ENCODE assay signal across 10 cellular contexts in genomic region chr4:1207157-1207470, GRCh38. TPM values are rescaled to one million over a fixed set of nuclear protein-coding genes. Genes with fewer than 3 reads are reported as not detected.
DNase-seq lines count a peak whose midpoint lies in the region; ATAC-seq and TF ChIP-seq lines count a peak whose summit lies in the region.
"Had no signal": no experiment of that assay in that cellular context is flagged by ENCODE, and none has a peak within 500 bp of the region (broad histone marks: within the 10 kb centered on the region; RNA-seq: fewer than 3 reads in every experiment).

No MANE protein-coding gene starts in this region.

- peak overlapping the region; percentile 52 for H2AK9ac ChIP-seq in IMR-90 (replicated peaks; ENCODE audit: low read depth, low read length, poor library complexity)

- H3K4me2 ChIP-seq in IMR-90 (ENCODE audit: low read depth, low read length) (no peak overlapping the region), OCI-LY7 (ENCODE audit: low read length) (no peak overlapping the region), GM23248 (ENCODE audit: unreplicated experiment) (no peak overlapping the region)

- TF ChIP-seq CTCF in IMR-90 (conservative IDR thresholded peaks at IDR 0.05; ENCODE audit: low read depth, low read length): no peak
- TF ChIP-seq CTCF in sigmoid colon (IDR thresholded peaks at IDR 0.05): no peak
- TF ChIP-seq CTCF in OCI-LY7 (conservative IDR thresholded peaks at IDR 0.05; ENCODE audit: low read length): no peak
- TF ChIP-seq CTCF in GM20000 (IDR thresholded peaks at IDR 0.05; ENCODE audit: extremely low read depth, missing control alignments): no peak

- TF ChIP-seq POLR2A in IMR-90 (IDR thresholded peaks at IDR 0.05; ENCODE audit: low read depth, low read length) (no peak), sigmoid colon (IDR thresholded peaks at IDR 0.05) (no peak)

- no peak overlapping the region for H4K91ac ChIP-seq in IMR-90 (ENCODE audit: insufficient read depth, low read depth, low read length)

- H3K4ac ChIP-seq in IMR-90 (ENCODE audit: low read depth, low read length): 0 out of 2 replicates have a peak overlapping the region, but pooled peaks have one; percentile 13

- peak overlapping the region; percentile 11; the same call in 1 of the 2 replicates for H2BK120ac ChIP-seq in IMR-90 (ENCODE audit: low read depth, low read length)

- CTCF ChIA-PET in IMR-90 (lab: Yijun Ruan, JAX): no interaction called here
- CTCF ChIA-PET in OCI-LY7 (lab: Charles Lee; ENCODE audit: unreplicated experiment): no interaction called here

- no peaks in the 10 kb centered on the region for H3K9me2 ChIP-seq in OCI-LY7 (ENCODE audit: insufficient read depth, low read length)
- H3K9me2 ChIP-seq in GM23248 (ENCODE audit: insufficient read depth): no peaks in the 10 kb centered on the region

- H2AK5ac ChIP-seq in IMR-90 (ENCODE audit: low read depth, low read length): peak overlapping the region; percentile 81; the same call in 1 of the 2 replicates

- H3K9me3 ChIP-seq in IMR-90 (ENCODE audit: control insufficient read depth, insufficient read depth, low read length) (no peaks in the 10 kb centered on the region), sigmoid colon (no peaks in the 10 kb centered on the region), OCI-LY7 (ENCODE audit: low read length) (no peaks in the 10 kb centered on the region), GM23248 (ENCODE audit: low read depth) (no peaks in the 10 kb centered on the region)

- no peaks in the 10 kb centered on the region for H3K27me3 ChIP-seq in IMR-90 (ENCODE audit: control insufficient read depth, insufficient read depth, low read length)
- H3K27me3 ChIP-seq in sigmoid colon: no peaks in the 10 kb centered on the region
- H3K27me3 ChIP-seq in GM23248 (replicated peaks; ENCODE audit: insufficient read depth): no peaks in the 10 kb centered on the region

- H3F3A ChIP-seq in GM23248 (ENCODE audit: insufficient read depth): no peaks in the 10 kb centered on the region

- WGBS in IMR-90 (ENCODE audit: extremely low coverage in 2 of 2, insufficient read length in 1 of 2), 2 experiments: 85% methylated on average over 5 of the region's 12 CpGs; no CpG with 5 or more reads in 1 of the 2 experiments
- WGBS in sigmoid colon, 2 donors: 61 to 79% methylated on average over 12 of the region's 12 CpGs
- WGBS in GM23248 (ENCODE audit: low coverage in 1 of 2, low lambda C conversion rate in 2 of 2, missing lambda C conversion rate in 2 of 2), 2 experiments: 87 to 92% methylated on average over 7 to 12 of the region's 12 CpGs

- H3K4me3 ChIP-seq in IMR-90 (ENCODE audit: insufficient read depth, low read depth, low read length) (no peak overlapping the region), sigmoid colon (no peak overlapping the region), OCI-LY7 (ENCODE audit: low read depth, low read length, poor library complexity, severe bottlenecking) (no peak overlapping the region), GM23248 (no peak overlapping the region)

- no peak overlapping the region for H3K9ac ChIP-seq in IMR-90 (ENCODE audit: low read depth, low read length)
- no peak overlapping the region for H3K9ac ChIP-seq in GM23248

- no peak overlapping the region for H4K5ac ChIP-seq in IMR-90 (ENCODE audit: low read depth, low read length)

- no peak overlapping the region for H3K14ac ChIP-seq in IMR-90 (replicated peaks; ENCODE audit: low read depth, low read length)

- H2BK15ac ChIP-seq in IMR-90 (ENCODE audit: low read depth, low read length): no peak overlapping the region

- H2AFZ ChIP-seq in IMR-90 (replicated peaks; ENCODE audit: low read length, poor library complexity) (no peak overlapping the region), OCI-LY7 (ENCODE audit: low read length) (no peak overlapping the region), GM23248 (no peak overlapping the region)

- BruUV-seq in IMR-90 (replicated peaks; lab: Mats Ljungman, UMichigan) (no TSS peak), OCI-LY7 (replicated peaks; lab: Mats Ljungman, UMichigan) (no TSS peak)

- dilution Hi-C loops in IMR-90 (cut with HindIII; ENCODE audit: low sequenced_read_pairs, unreplicated experiment): no loop called here

- H3K9me1 ChIP-seq in IMR-90 (ENCODE audit: insufficient read depth, low read length): peaks cover 22% of the 10 kb centered on the region

- peaks cover 0 to 40% of the 10 kb centered on the region in 2 experiments; a peak in 3 of 4 replicates for H3K79me1 ChIP-seq in IMR-90 (ENCODE audit: low read depth in 1 of 2, low read length in 2 of 2)

- H3K36me3 ChIP-seq in IMR-90 (ENCODE audit: control insufficient read depth, insufficient read depth, low read length): peaks cover 14% of the 10 kb centered on the region; the same call in 1 of the 2 replicates
- H3K36me3 ChIP-seq in sigmoid colon: peaks cover 0 to under 1% (median 0%) of the 10 kb centered on the region in 4 donors
- peaks cover 42% of the 10 kb centered on the region for H3K36me3 ChIP-seq in OCI-LY7 (ENCODE audit: insufficient read depth, low read length)
- no peaks in the 10 kb centered on the region for H3K36me3 ChIP-seq in GM23248 (ENCODE audit: low read depth)

- in situ Hi-C loops in IMR-90 (cut with MboI; ENCODE audit: low sequenced_read_pairs) (no loop called here), GM23248 (cut with MboI) (no loop called here)

- H2BK5ac ChIP-seq in IMR-90 (ENCODE audit: low read depth, low read length, poor library complexity, severe bottlenecking): no peak overlapping the region

- H2BK20ac ChIP-seq in IMR-90 (ENCODE audit: low read depth, low read length): no peak overlapping the region; the same call in 1 of the 2 replicates

- DNase-seq in activated CD8-positive, alpha-beta memory T cell treated with anti-CD3 and anti-CD28 coated beads for 24 hours: peak; percentile 51
- no peak for DNase-seq in activated CD8-positive, alpha-beta memory T cell treated with anti-CD3 and anti-CD28 coated beads, Interleukin-2, amount 50 U/mL, for 48 hours
- DNase-seq in IMR-90: no peak
- peak; percentile 29 for DNase-seq in left ventricle myocardium superior
- peak; percentile 66 for DNase-seq in sigmoid colon
- no peak for DNase-seq in OCI-LY7 (ENCODE audit: low spot score)
- DNase-seq in GM20000 (ENCODE audit: low spot score): no peak
- no peak for DNase-seq in GM23248
- DNase-seq: NCI-H1930 had no signal

- intact Hi-C loops in IMR-90 (cut with micrococcal nuclease): no loop called here
- intact Hi-C loops in left ventricle myocardium superior (cut with micrococcal nuclease): no loop called here
- intact Hi-C loops in sigmoid colon (cut with DNase I): no loop called here
- intact Hi-C loops in OCI-LY7 (cut with micrococcal nuclease; ENCODE audit: unreplicated experiment): no loop called here

- no peak overlapping the region for H3K23ac ChIP-seq in IMR-90 (ENCODE audit: low read depth, low read length)

- H3K79me2 ChIP-seq in OCI-LY7 (ENCODE audit: insufficient read depth, low read depth, low read length) (no peaks in the 10 kb centered on the region), GM23248 (ENCODE audit: insufficient read depth) (no peaks in the 10 kb centered on the region)

- no peak overlapping the region for H4K8ac ChIP-seq in IMR-90 (ENCODE audit: low read depth in 2 of 2, low read length in 2 of 2)

- peaks cover 49% of the 10 kb centered on the region for H3K4me1 ChIP-seq in IMR-90 (ENCODE audit: control insufficient read depth, insufficient read depth, low read length)
- peaks cover 0 to 65% (median 62%) of the 10 kb centered on the region in 4 donors for H3K4me1 ChIP-seq in sigmoid colon
- peaks cover 4% of the 10 kb centered on the region for H3K4me1 ChIP-seq in OCI-LY7 (ENCODE audit: insufficient read depth, low read length, poor library complexity, severe bottlenecking)
- peaks cover 15% of the 10 kb centered on the region for H3K4me1 ChIP-seq in GM23248 (ENCODE audit: insufficient read depth)

- TF ChIP-seq EP300 in sigmoid colon (IDR thresholded peaks at IDR 0.05): no peak

- POLR2A ChIA-PET in IMR-90 (lab: Charles Lee; ENCODE audit: unreplicated experiment) (interaction anchor here (1.3 kb wide), 1 partner anchor 11 kb away, joined by 3 read pairs; no protein-coding TSS in a partner anchor), OCI-LY7 (lab: Charles Lee) (no interaction called here)

- ATAC-seq in IMR-90 (ENCODE audit: low read depth) (no peak), left ventricle myocardium superior (no peak)

- H4K20me1 ChIP-seq in IMR-90 (ENCODE audit: insufficient read depth, low read length) (no peaks in the 10 kb centered on the region), OCI-LY7 (ENCODE audit: insufficient read depth, low read length) (no peaks in the 10 kb centered on the region), GM23248 (ENCODE audit: insufficient read depth) (no peaks in the 10 kb centered on the region)

- TF ChIP-seq RAD21 in IMR-90 (IDR thresholded peaks at IDR 0.05; ENCODE audit: low read length): no peak

- H3K27ac ChIP-seq in IMR-90 (ENCODE audit: insufficient read depth, low read length) (no peak overlapping the region), sigmoid colon (peak overlapping the region in 2 of 4 donors; percentile 68 to 79), OCI-LY7 (ENCODE audit: low read depth, low read length, poor library complexity, severe bottlenecking) (no peak overlapping the region), GM23248 (no peak overlapping the region)
- H3K27ac ChIP-seq: HL-60 had no signal

- H3K18ac ChIP-seq in IMR-90 (ENCODE audit: low read depth, low read length): no peak overlapping the region

- no peak overlapping the region for H3K56ac ChIP-seq in IMR-90 (ENCODE audit: extremely low read depth, insufficient read depth, low read length)

RNA-seq across cellular contexts. Expression of gene SPON2, which starts 34.7 kb away (rescaled TPM):
- total RNA-seq in IMR-90 (2012; rRNA removed) (21.1 and 21.7 TPM in 2 replicates), left ventricle myocardium superior (22.8 TPM), sigmoid colon (100 to 1,000 TPM in 1 of 4 donors, 10 to 100 TPM in 3; 33.6 to 165 (median 79.8) TPM), OCI-LY7 (2022) (33.3 and 35.3 TPM in 2 replicates)
- polyA plus RNA-seq in IMR-90 (2012; rRNA removed) (177 and 209 TPM in 2 replicates), sigmoid colon (10 to 100 TPM in 2 of 3 donors, 1 to 10 TPM in 1; 8.6 to 33.6 (median 25.2) TPM), GM23248 (2016; fragmentation: Nextera tagmentation; extraction: Ambion mirVana) (5.3 and 5.7 TPM in 2 replicates)
- polyA plus RNA-seq in IMR-90 (2012; cell fraction: cytosol; rRNA removed): 208 and 420 TPM in 2 replicates
- polyA plus RNA-seq in IMR-90 (2012; cell fraction: nucleus; rRNA removed; ENCODE audit: low replicate concordance): 476 and 980 TPM in 2 replicates
- total RNA-seq in OCI-LY7 (2014; rRNA removed; shearing (Covaris generic)): 4.7 and 8.4 TPM in 2 replicates
- 3.4 and 6.2 TPM in 2 replicates for total RNA-seq in GM23248 (2014; rRNA removed; shearing (Covaris generic))

RNA-seq across cellular contexts. Expression of gene CTBP1, which starts 41.8 kb away (rescaled TPM):
- total RNA-seq in IMR-90 (2012; rRNA removed): 147 TPM in 2 replicates
- 212 and 237 TPM in 2 replicates for polyA plus RNA-seq in IMR-90 (2012; rRNA removed)
- polyA plus RNA-seq in IMR-90 (2012; cell fraction: cytosol; rRNA removed): 167 and 315 TPM in 2 replicates
- polyA plus RNA-seq in IMR-90 (2012; cell fraction: nucleus; rRNA removed; ENCODE audit: low replicate concordance): 377 and 892 TPM in 2 replicates
- total RNA-seq in left ventricle myocardium superior: 133 TPM
- 100 to 1,000 TPM in 3 of 4 donors, 10 to 100 TPM in 1; 98.9 to 160 (median 129) TPM for total RNA-seq in sigmoid colon
- polyA plus RNA-seq in sigmoid colon: 100 to 1,000 TPM in 1 of 3 donors, 10 to 100 TPM in 2; 67.9 to 162 (median 71.4) TPM
- 286 and 311 TPM in 2 replicates for total RNA-seq in OCI-LY7 (2014; rRNA removed; shearing (Covaris generic))
- 228 and 238 TPM in 2 replicates for total RNA-seq in OCI-LY7 (2022)
- 160 and 270 TPM in 2 replicates for total RNA-seq in GM23248 (2014; rRNA removed; shearing (Covaris generic))
- polyA plus RNA-seq in GM23248 (2016; fragmentation: Nextera tagmentation; extraction: Ambion mirVana): 40.1 and 44.6 TPM in 2 replicates

Comparison
In these comparisons a context has a peak if more than half of its experiments do, and no peak if none do; other contexts are left out.
1. DNase-seq: peak in activated CD8-positive, alpha-beta memory T cell treated with anti-CD3 and anti-CD28 coated beads for 24 hours (single experiment), left ventricle myocardium superior (single experiment) and sigmoid colon (single experiment); none in activated CD8-positive, alpha-beta memory T cell treated with anti-CD3 and anti-CD28 coated beads, Interleukin-2, amount 50 U/mL, for 48 hours (single experiment), IMR-90 (single experiment), OCI-LY7 (single experiment), GM20000 (single experiment) and GM23248 (single experiment).